Comparison of ENCODE assay signal across 12 cellular contexts in genomic region chr2:196293751-196294486, GRCh38.
DNase-seq lines count a peak whose midpoint lies in the region; TF ChIP-seq lines count a peak whose summit lies in the region.
"Had no signal": no experiment of that assay in that cellular context is flagged by ENCODE, and none has a peak within 500 bp of the region (broad histone marks: within the 10 kb centered on the region; RNA-seq: fewer than 3 reads in every experiment).

No MANE protein-coding gene starts in this region.

- no peak overlapping the region for H3K4me3 ChIP-seq in lower leg skin (ENCODE audit: low read depth, poor library complexity, severe bottlenecking)
- H3K4me3 ChIP-seq in ovary = no peak overlapping the region
- H3K4me3 ChIP-seq: BLaER1 had no signal

- intact Hi-C loops in activated naive CD4-positive, alpha-beta T cell treated with anti-CD3 and anti-CD28 coated beads for 36 hours (cut with micrococcal nuclease) = no loop called here
- intact Hi-C loops in lower leg skin (cut with DNase I; ENCODE audit: low total_unique reads) (no loop called here), ovary (cut with DNase I) (no loop called here), posterior vena cava (cut with DNase I) (no loop called here)

- DNase-seq in A172 (ENCODE audit: low spot score) (peak; percentile 70), HT-29 (ENCODE audit: low spot score) (peak; percentile 38), amniotic stem cell (lab: John Stamatoyannopoulos, UW) (peak; percentile 57), hepatic stellate cell (ENCODE audit: low spot score) (peak; percentile 61), lower leg skin (ENCODE audit: low spot score in 2 of 2) (no peak), ovary (no peak), posterior vena cava (ENCODE audit: low spot score) (no peak)
- DNase-seq in activated naive CD4-positive, alpha-beta T cell treated with anti-CD3 and anti-CD28 coated beads for 36 hours = no peak
- DNase-seq: activated T-cell treated with anti-CD3 and anti-CD28 coated beads, Interleukin-2, amount 50 U/mL, for 1 hour; NCI-H2081 had no signal

- H3K9me3 ChIP-seq in ovary = no peaks in the 10 kb centered on the region
- H3K9me3 ChIP-seq: BLaER1 had no signal

- H3K9me3 Mint-ChIP-seq in activated naive CD4-positive, alpha-beta T cell treated with anti-CD3 and anti-CD28 coated beads for 36 hours = no peaks in the 10 kb centered on the region
- H3K9me3 Mint-ChIP-seq: stimulated activated memory B cell treated with anti-CD40 and anti-IgM and Interleukin-4, amounts not matched to agents 10 μg/mL and 1 μg/mL and 100 μg/mL, for 72 hours had no signal

- peaks cover 31% of the 10 kb centered on the region for H3K4me1 Mint-ChIP-seq in activated naive CD4-positive, alpha-beta T cell treated with anti-CD3 and anti-CD28 coated beads for 36 hours (ENCODE audit: low read depth)

- CTCF ChIA-PET in activated naive CD4-positive, alpha-beta T cell treated with anti-CD3 and anti-CD28 coated beads for 36 hours (lab: Charles Lee) = interaction anchor here (0.6 to 1.8 kb wide), 5 partner anchors 17 to 833 kb away, joined by 3 to 7 read pairs (median 4); no protein-coding TSS in a partner anchor

- H3K27me3 ChIP-seq in ovary = no peaks in the 10 kb centered on the region
- H3K27me3 ChIP-seq: BLaER1 had no signal

- no peak overlapping the region for H3K4me3 Mint-ChIP-seq in activated naive CD4-positive, alpha-beta T cell treated with anti-CD3 and anti-CD28 coated beads for 36 hours
- H3K4me3 Mint-ChIP-seq: stimulated activated memory B cell treated with anti-CD40 and anti-IgM and Interleukin-4, amounts not matched to agents 10 μg/mL and 1 μg/mL and 100 μg/mL, for 72 hours had no signal

- TF ChIP-seq CTCF in lower leg skin (IDR thresholded peaks at IDR 0.05) = no peak
- TF ChIP-seq CTCF in ovary (IDR thresholded peaks at IDR 0.05) = no peak

- WGBS in lower leg skin, 2 donors = 49 to 51% methylated on average over 3 of the region's 3 CpGs
- WGBS in ovary, 3 donors = 19 to 30% (median 27%) methylated on average over 3 of the region's 3 CpGs

- H3K27ac Mint-ChIP-seq in activated naive CD4-positive, alpha-beta T cell treated with anti-CD3 and anti-CD28 coated beads for 36 hours = no peak overlapping the region

- H3K36me3 ChIP-seq in ovary = no peaks in the 10 kb centered on the region
- H3K36me3 ChIP-seq: BLaER1 had no signal

- H3K27ac ChIP-seq in ovary = no peak overlapping the region
- H3K27ac ChIP-seq: BLaER1 had no signal

- TF ChIP-seq EP300 in ovary (IDR thresholded peaks at IDR 0.05) = no peak

- TF ChIP-seq POLR2A in lower leg skin (IDR thresholded peaks at IDR 0.05) (no peak), ovary (IDR thresholded peaks at IDR 0.05) (no peak)

- H3K4me1 ChIP-seq in ovary (ENCODE audit: insufficient read depth) = no peaks in the 10 kb centered on the region
- H3K4me1 ChIP-seq: BLaER1 had no signal

- no peaks in the 10 kb centered on the region for H3K36me3 Mint-ChIP-seq in activated naive CD4-positive, alpha-beta T cell treated with anti-CD3 and anti-CD28 coated beads for 36 hours (ENCODE audit: low read depth)
- H3K36me3 Mint-ChIP-seq: stimulated activated memory B cell treated with anti-CD40 and anti-IgM and Interleukin-4, amounts not matched to agents 10 μg/mL and 1 μg/mL and 100 μg/mL, for 72 hours had no signal

- H3K27me3 Mint-ChIP-seq in activated naive CD4-positive, alpha-beta T cell treated with anti-CD3 and anti-CD28 coated beads for 36 hours (ENCODE audit: low read depth) = no peaks in the 10 kb centered on the region
- H3K27me3 Mint-ChIP-seq: stimulated activated memory B cell treated with anti-CD40 and anti-IgM and Interleukin-4, amounts not matched to agents 10 μg/mL and 1 μg/mL and 100 μg/mL, for 72 hours had no signal

Comparison
In these comparisons a context has a peak if more than half of its experiments do, and no peak if none do; other contexts are left out.
1. DNase-seq: peak in A172 (single experiment), HT-29 (single experiment), amniotic stem cell (single experiment) and hepatic stellate cell (single experiment); none in activated naive CD4-positive, alpha-beta T cell treated with anti-CD3 and anti-CD28 coated beads for 36 hours (single experiment), lower leg skin (0 of 2), ovary (0 of 5) and posterior vena cava (single experiment).